In genomic region chr18:59570101-59570875, GRCh38 we compare ENCODE assay signal across 22 cellular contexts.
A peak's percentile ranks its signal among the peaks of the same experiment; 100 is the strongest.
DNase-seq lines count a peak whose midpoint lies in the region; ATAC-seq and TF ChIP-seq lines count a peak whose summit lies in the region.
"Had no signal": no experiment of that assay in that cellular context is flagged by ENCODE, and none has a peak within 500 bp of the region (broad histone marks: within the 10 kb centered on the region; RNA-seq: fewer than 3 reads in every experiment).

No MANE protein-coding gene starts in this region.

- H3K36me3 ChIP-seq in ectodermal cell (ENCODE audit: control insufficient read depth, insufficient read depth, low read length) = no peaks in the 10 kb centered on the region
- H3K36me3 ChIP-seq in heart right ventricle = no peaks in the 10 kb centered on the region
- H3K36me3 ChIP-seq: left lung, sigmoid colon, upper lobe of right lung had no signal

- TF ChIP-seq CTCF in nephron progenitor cell (IDR thresholded peaks at IDR 0.05) (no peak), heart right ventricle (IDR thresholded peaks at IDR 0.05) (no peak)

- WGBS in ectodermal cell, 2 experiments = 46% methylated on average over 9 of the region's 9 CpGs
- WGBS in heart right ventricle, 2 donors = 66 to 80% methylated on average over 9 of the region's 9 CpGs

- intact Hi-C loops in heart right ventricle (cut with DNase I) = no loop called here
- intact Hi-C loops in activated T-helper 2 cell treated with anti-CD3 and anti-CD28 coated beads, Interferon-gamma antibody, Interleukin-2, Interleukin-4, amounts not matched to agents 10 μg/mL and 5 μg/mL and 100 μg/mL, durations not matched to agents 14 hours and 24 hours and 36 hours (cut with micrococcal nuclease) = no loop called here

- no peaks in the 10 kb centered on the region for H3K9me3 ChIP-seq in ectodermal cell (ENCODE audit: control insufficient read depth, low read length)
- no peaks in the 10 kb centered on the region for H3K9me3 ChIP-seq in heart right ventricle
- H3K9me3 ChIP-seq: left lung, upper lobe of right lung had no signal

- H3K4me1 ChIP-seq in ectodermal cell (ENCODE audit: control insufficient read depth, insufficient read depth, low read length) (peaks cover 9% of the 10 kb centered on the region), heart right ventricle (peaks cover 0 to 13% (median 0%) of the 10 kb centered on the region in 9 donors)
- H3K4me1 ChIP-seq: left lung, upper lobe of right lung had no signal

- peaks cover 6% of the 10 kb centered on the region for H3K27me3 Mint-ChIP-seq in nephron progenitor cell (ENCODE audit: low read depth, poor library complexity)
- peaks cover 3% of the 10 kb centered on the region for H3K27me3 Mint-ChIP-seq in activated T-helper 2 cell treated with anti-CD3 and anti-CD28 coated beads, Interferon-gamma antibody, Interleukin-2, Interleukin-4, amounts not matched to agents 10 μg/mL and 5 μg/mL and 100 μg/mL, durations not matched to agents 14 hours and 24 hours and 36 hours (ENCODE audit: low read depth)
- H3K27me3 Mint-ChIP-seq: activated naive CD4-positive, alpha-beta T cell treated with anti-CD3 and anti-CD28 coated beads, Interleukin-2, amount 10 ng/mL, durations not matched to agents 7 days and 5 days had no signal

- H3K27me3 ChIP-seq in ectodermal cell (ENCODE audit: control insufficient read depth, insufficient read depth, low read length, poor library complexity, severe bottlenecking) (peaks cover 13% of the 10 kb centered on the region), heart right ventricle (no peaks in the 10 kb centered on the region)
- H3K27me3 ChIP-seq: left lung, sigmoid colon had no signal

- H3K9me3 Mint-ChIP-seq in nephron progenitor cell = no peaks in the 10 kb centered on the region
- no peaks in the 10 kb centered on the region for H3K9me3 Mint-ChIP-seq in activated T-helper 2 cell treated with anti-CD3 and anti-CD28 coated beads, Interferon-gamma antibody, Interleukin-2, Interleukin-4, amounts not matched to agents 10 μg/mL and 5 μg/mL and 100 μg/mL, durations not matched to agents 14 hours and 24 hours and 36 hours
- H3K9me3 Mint-ChIP-seq: activated naive CD4-positive, alpha-beta T cell treated with anti-CD3 and anti-CD28 coated beads, Interleukin-2, amount 10 ng/mL, durations not matched to agents 7 days and 5 days; H9; stimulated activated naive CD8-positive, alpha-beta T cell treated with anti-CD3 and anti-CD28 coated beads, Interleukin-15, amount 100 ng/mL, for 72 hours had no signal

- H3K27ac ChIP-seq in ectodermal cell (ENCODE audit: insufficient read depth, low read depth, low read length, poor library complexity, severe bottlenecking) (peak overlapping the region; percentile 38), heart right ventricle (no peak overlapping the region)
- H3K27ac ChIP-seq: coronary artery, KMS-11, left lung, RWPE1, sigmoid colon, upper lobe of right lung had no signal

- H3K27ac Mint-ChIP-seq in nephron progenitor cell = peak overlapping the region; percentile 58
- no peak overlapping the region for H3K27ac Mint-ChIP-seq in activated T-helper 2 cell treated with anti-CD3 and anti-CD28 coated beads, Interferon-gamma antibody, Interleukin-2, Interleukin-4, amounts not matched to agents 10 μg/mL and 5 μg/mL and 100 μg/mL, durations not matched to agents 14 hours and 24 hours and 36 hours
- H3K27ac Mint-ChIP-seq: activated naive CD4-positive, alpha-beta T cell treated with anti-CD3 and anti-CD28 coated beads, Interleukin-2, amount 10 ng/mL, durations not matched to agents 7 days and 5 days had no signal

- no peaks in the 10 kb centered on the region for H3K36me3 Mint-ChIP-seq in nephron progenitor cell (ENCODE audit: low read depth)
- H3K36me3 Mint-ChIP-seq in activated T-helper 2 cell treated with anti-CD3 and anti-CD28 coated beads, Interferon-gamma antibody, Interleukin-2, Interleukin-4, amounts not matched to agents 10 μg/mL and 5 μg/mL and 100 μg/mL, durations not matched to agents 14 hours and 24 hours and 36 hours (ENCODE audit: low read depth) = no peaks in the 10 kb centered on the region
- H3K36me3 Mint-ChIP-seq: activated naive CD4-positive, alpha-beta T cell treated with anti-CD3 and anti-CD28 coated beads, Interleukin-2, amount 10 ng/mL, durations not matched to agents 7 days and 5 days had no signal

- no peak overlapping the region for H3K4me3 Mint-ChIP-seq in nephron progenitor cell
- H3K4me3 Mint-ChIP-seq in activated T-helper 2 cell treated with anti-CD3 and anti-CD28 coated beads, Interferon-gamma antibody, Interleukin-2, Interleukin-4, amounts not matched to agents 10 μg/mL and 5 μg/mL and 100 μg/mL, durations not matched to agents 14 hours and 24 hours and 36 hours (ENCODE audit: low read depth) = no peak overlapping the region
- H3K4me3 Mint-ChIP-seq: activated naive CD4-positive, alpha-beta T cell treated with anti-CD3 and anti-CD28 coated beads, Interleukin-2, amount 10 ng/mL, durations not matched to agents 7 days and 5 days; H9; stimulated activated naive CD8-positive, alpha-beta T cell treated with anti-CD3 and anti-CD28 coated beads, Interleukin-15, amount 100 ng/mL, for 72 hours had no signal

- ATAC-seq in heart right ventricle = no peak
- ATAC-seq: left lung; stimulated activated naive CD8-positive, alpha-beta T cell treated with anti-CD3 and anti-CD28 coated beads, Interleukin-15, amount 100 ng/mL, for 72 hours; upper lobe of right lung had no signal

- H3K4me1 Mint-ChIP-seq in nephron progenitor cell = peaks cover 48% of the 10 kb centered on the region
- H3K4me1 Mint-ChIP-seq in activated T-helper 2 cell treated with anti-CD3 and anti-CD28 coated beads, Interferon-gamma antibody, Interleukin-2, Interleukin-4, amounts not matched to agents 10 μg/mL and 5 μg/mL and 100 μg/mL, durations not matched to agents 14 hours and 24 hours and 36 hours (ENCODE audit: low read depth) = no peaks in the 10 kb centered on the region
- H3K4me1 Mint-ChIP-seq: activated naive CD4-positive, alpha-beta T cell treated with anti-CD3 and anti-CD28 coated beads, Interleukin-2, amount 10 ng/mL, durations not matched to agents 7 days and 5 days; stimulated activated naive CD8-positive, alpha-beta T cell treated with anti-CD3 and anti-CD28 coated beads, Interleukin-15, amount 100 ng/mL, for 72 hours had no signal

- H3K4me3 ChIP-seq in ectodermal cell (ENCODE audit: insufficient read depth, low read depth, low read length) (no peak overlapping the region), heart right ventricle (no peak overlapping the region)
- H3K4me3 ChIP-seq: coronary artery, left lung, sigmoid colon, upper lobe of right lung had no signal

- peak; percentile 25 for DNase-seq in EL
- DNase-seq in NCI-H2227 (lab: John Stamatoyannopoulos, UW; ENCODE audit: unreplicated experiment) = peak; percentile 75
- DNase-seq in nephron progenitor cell = peak; percentile 22
- no peak for DNase-seq in NOMO-1 treated with dmso at 0.1 percent for 144 hours (lab: John Stamatoyannopoulos, UW; ENCODE audit: unreplicated experiment)
- no peak for DNase-seq in heart right ventricle
- DNase-seq in activated T-helper 2 cell treated with anti-CD3 and anti-CD28 coated beads, Interferon-gamma antibody, Interleukin-2, Interleukin-4, amounts not matched to agents 10 μg/mL and 5 μg/mL and 100 μg/mL, durations not matched to agents 14 hours and 24 hours and 36 hours (ENCODE audit: low spot score) = no peak
- DNase-seq in cerebellar cortex (ENCODE audit: low spot score) = no peak
- DNase-seq: activated CD4-positive, alpha-beta T cell treated with anti-CD3 and anti-CD28 coated beads, Interleukin-2, amount 50 U/mL, for 4 hours; activated naive CD4-positive, alpha-beta T cell treated with anti-CD3 and anti-CD28 coated beads, Interleukin-2, amount 10 ng/mL, durations not matched to agents 7 days and 5 days; foreskin melanocyte; H9; left lung; NCI-H1092; sigmoid colon; stimulated activated CD4-positive, alpha-beta T cell treated with anti-CD3 and anti-CD28 coated beads, Interleukin-1b, Interleukin-23, amount 100 ng/mL, for 48 hours; stimulated activated naive CD8-positive, alpha-beta T cell treated with anti-CD3 and anti-CD28 coated beads, Interleukin-15, amount 100 ng/mL, for 72 hours; SW 1271; upper lobe of right lung had no signal

Comparison
In these comparisons a context has a peak if more than half of its experiments do, and no peak if none do; other contexts are left out.
1. DNase-seq: peak in EL (single experiment), NCI-H2227 (single experiment) and nephron progenitor cell (single experiment); none in NOMO-1 treated with dmso at 0.1 percent for 144 hours (single experiment), heart right ventricle (0 of 2), activated T-helper 2 cell treated with anti-CD3 and anti-CD28 coated beads, Interferon-gamma antibody, Interleukin-2, Interleukin-4, amounts not matched to agents 10 μg/mL and 5 μg/mL and 100 μg/mL, durations not matched to agents 14 hours and 24 hours and 36 hours (single experiment) and cerebellar cortex (single experiment).